1 cellular context compared by ENCODE assay signal in the genomic region with DNA sequence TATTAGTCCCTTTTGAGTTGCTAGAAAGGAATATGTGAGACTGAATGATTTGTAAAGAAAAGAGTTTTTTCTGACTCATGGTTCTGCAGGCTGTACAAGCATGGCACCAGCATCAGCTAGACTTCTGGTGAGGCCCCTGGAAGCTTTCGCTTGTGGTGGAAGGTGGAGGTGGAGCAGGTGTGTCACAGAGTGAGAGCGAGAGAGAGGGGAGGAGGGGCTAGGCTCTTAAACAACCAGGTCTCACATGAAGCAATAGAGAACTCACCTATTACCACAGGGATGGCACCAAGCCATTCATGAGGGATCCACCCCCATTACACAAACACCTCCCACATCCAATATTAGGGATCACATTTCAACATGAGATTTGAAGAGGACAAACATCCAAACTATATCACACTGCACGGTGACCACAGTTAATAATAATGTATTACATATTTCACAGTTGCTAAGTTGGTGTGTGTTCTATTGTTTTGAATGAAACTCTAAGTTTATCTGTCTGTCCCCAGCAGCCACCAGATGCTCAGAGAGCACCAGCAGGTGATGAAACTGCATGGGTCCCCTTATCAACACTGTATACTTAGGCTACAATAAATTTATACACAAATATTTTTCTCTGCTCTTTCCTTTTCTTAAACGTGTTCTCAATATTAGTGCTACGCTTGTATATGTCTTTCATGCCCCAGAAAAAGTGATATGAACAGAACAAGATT.
TF ChIP-seq lines count a peak whose summit lies in the region.

No MANE protein-coding gene starts in this region.

TF ChIP-seq in IMR-90, 13 proteins besides CTCF, POLR2A, EP300 and RAD21:
- no peak for TF ChIP-seq CEBPB (IDR thresholded peaks at IDR 0.05; ENCODE audit: low read depth, low read length)
- no peak for TF ChIP-seq MAZ (IDR thresholded peaks at IDR 0.05; ENCODE audit: borderline replicate concordance, low read depth, low read length)
- TF ChIP-seq, protein P1, sequence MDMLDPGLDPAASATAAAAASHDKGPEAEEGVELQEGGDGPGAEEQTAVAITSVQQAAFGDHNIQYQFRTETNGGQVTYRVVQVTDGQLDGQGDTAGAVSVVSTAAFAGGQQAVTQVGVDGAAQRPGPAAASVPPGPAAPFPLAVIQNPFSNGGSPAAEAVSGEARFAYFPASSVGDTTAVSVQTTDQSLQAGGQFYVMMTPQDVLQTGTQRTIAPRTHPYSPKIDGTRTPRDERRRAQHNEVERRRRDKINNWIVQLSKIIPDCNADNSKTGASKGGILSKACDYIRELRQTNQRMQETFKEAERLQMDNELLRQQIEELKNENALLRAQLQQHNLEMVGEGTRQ (IDR thresholded peaks at IDR 0.05; ENCODE audit: low read depth, low read length): no peak
- no peak for TF ChIP-seq NFE2L2 (IDR thresholded peaks at IDR 0.05; ENCODE audit: low read depth, low read length)
- TF ChIP-seq BHLHE40 (IDR thresholded peaks at IDR 0.05; ENCODE audit: low read depth, low read length): no peak
- TF ChIP-seq, protein P2, sequence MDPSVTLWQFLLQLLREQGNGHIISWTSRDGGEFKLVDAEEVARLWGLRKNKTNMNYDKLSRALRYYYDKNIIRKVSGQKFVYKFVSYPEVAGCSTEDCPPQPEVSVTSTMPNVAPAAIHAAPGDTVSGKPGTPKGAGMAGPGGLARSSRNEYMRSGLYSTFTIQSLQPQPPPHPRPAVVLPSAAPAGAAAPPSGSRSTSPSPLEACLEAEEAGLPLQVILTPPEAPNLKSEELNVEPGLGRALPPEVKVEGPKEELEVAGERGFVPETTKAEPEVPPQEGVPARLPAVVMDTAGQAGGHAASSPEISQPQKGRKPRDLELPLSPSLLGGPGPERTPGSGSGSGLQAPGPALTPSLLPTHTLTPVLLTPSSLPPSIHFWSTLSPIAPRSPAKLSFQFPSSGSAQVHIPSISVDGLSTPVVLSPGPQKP (IDR thresholded peaks at IDR 0.05; ENCODE audit: borderline replicate concordance, low read depth, low read length): no peak
- TF ChIP-seq SMC3 (IDR thresholded peaks at IDR 0.05; ENCODE audit: low read depth, low read length): no peak
- TF ChIP-seq FOS (IDR thresholded peaks at IDR 0.05; ENCODE audit: low read depth, low read length): no peak
- no peak for TF ChIP-seq RFX5 (IDR thresholded peaks at IDR 0.05; ENCODE audit: low read depth, low read length)
TF ChIP-seq in IMR-90: peak in this region for 0.
